1 cellular context compared by ENCODE assay signal in the genomic region with DNA sequence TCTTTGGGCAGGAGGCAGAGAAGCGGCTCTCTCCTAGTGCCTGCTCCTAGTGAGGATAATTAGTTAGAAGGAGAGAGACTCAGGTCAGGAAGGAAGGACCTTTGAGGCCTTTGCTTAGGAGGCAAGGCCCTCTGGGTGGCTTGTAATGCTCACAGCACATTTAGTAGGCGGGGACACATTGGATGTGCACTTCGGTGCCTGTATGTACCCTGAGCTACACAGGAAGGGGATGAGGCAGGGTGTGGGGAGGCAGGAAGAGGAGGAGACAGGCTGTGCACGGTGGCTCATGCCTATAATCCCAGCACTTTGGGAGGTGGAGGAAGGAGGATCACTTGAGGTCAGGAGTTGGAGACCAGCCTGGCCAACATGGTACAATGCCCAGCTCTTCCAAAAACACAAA.
TF ChIP-seq lines count a peak whose summit lies in the region.

No MANE protein-coding gene starts in this region.

TF ChIP-seq in endothelial cell of umbilical vein, 7 proteins besides CTCF, POLR2A, EP300 and RAD21:
- no peak for TF ChIP-seq POLR2AphosphoS5 (IDR thresholded peaks at IDR 0.05; ENCODE audit: insufficient read depth, low read depth, low read length)
- TF ChIP-seq, protein P1, sequence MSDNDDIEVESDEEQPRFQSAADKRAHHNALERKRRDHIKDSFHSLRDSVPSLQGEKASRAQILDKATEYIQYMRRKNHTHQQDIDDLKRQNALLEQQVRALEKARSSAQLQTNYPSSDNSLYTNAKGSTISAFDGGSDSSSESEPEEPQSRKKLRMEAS (IDR thresholded peaks at IDR 0.05; ENCODE audit: insufficient read depth, insufficient read length), result no peak
- no peak for TF ChIP-seq EZH2 (IDR thresholded peaks at IDR 0.05; ENCODE audit: borderline replicate concordance, low read depth, low read length, severe bottlenecking)
- TF ChIP-seq MYC (IDR thresholded peaks at IDR 0.05; ENCODE audit: low read depth, low read length), result no peak
- no peak for TF ChIP-seq FOS (IDR thresholded peaks at IDR 0.05; ENCODE audit: borderline replicate concordance, insufficient read depth, low read length)
TF ChIP-seq in endothelial cell of umbilical vein: peak in this region for 0.
